8 cellular contexts compared by ENCODE assay signal in the genomic region with DNA sequence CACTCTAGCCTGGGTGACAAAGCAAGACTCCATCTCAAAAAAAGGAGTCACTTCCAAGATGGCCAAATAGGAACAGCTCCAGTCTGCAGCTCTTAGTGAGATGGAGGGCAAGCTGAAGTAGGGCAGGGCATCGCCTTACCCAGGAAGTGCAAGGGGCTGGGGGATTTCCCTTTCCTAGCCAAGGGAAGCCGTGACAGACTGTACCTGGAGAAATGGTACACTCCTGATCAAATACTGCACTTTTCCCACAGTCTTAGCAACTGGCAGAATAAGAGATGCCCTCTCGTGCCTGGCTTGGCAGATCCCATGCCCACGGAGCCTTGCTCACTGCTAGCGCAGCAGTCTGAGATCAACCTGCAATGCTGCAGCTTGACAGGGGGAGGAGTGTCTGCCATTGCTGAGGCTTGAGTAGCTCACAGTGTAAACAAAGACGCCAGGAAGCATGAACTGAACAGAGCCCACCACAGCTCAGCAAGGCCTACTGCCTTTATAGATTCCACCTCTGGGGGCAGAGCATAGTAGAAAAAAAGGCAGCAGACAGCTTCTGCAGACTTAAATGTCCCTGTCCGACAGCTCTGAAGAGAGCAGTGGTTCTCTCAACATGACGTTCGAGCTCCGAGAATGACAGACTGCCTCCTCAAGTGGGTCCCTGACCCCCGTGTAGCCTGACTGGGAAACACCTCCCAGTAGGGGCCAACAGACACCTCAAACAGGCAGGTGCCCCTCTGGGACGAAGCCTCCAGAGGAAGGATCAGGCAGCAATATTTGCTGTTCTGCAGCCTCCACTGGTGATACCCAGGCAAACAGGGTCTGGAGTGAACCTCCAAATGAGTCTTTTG.
DNase-seq lines count a peak whose midpoint lies in the region; ATAC-seq and TF ChIP-seq lines count a peak whose summit lies in the region.
"Not testable (repeated sequence)": the region's sequence is repeated elsewhere in the genome, so short reads cannot be mapped to it uniquely, and the experiment has no call there.

No MANE protein-coding gene starts in this region.

- H3K9me3 Mint-ChIP-seq in naive B cell: peaks cover 4 to 24% (median 18%) of the 10 kb centered on the region in 7 donors

- H3K36me3 Mint-ChIP-seq in naive B cell: not testable (repeated sequence)

- H3K4me1 Mint-ChIP-seq in naive B cell: peaks cover 0 to 13% (median 8%) of the 10 kb centered on the region in 3 donors

- peak overlapping the region in 2 of 6 donors; percentile 6 to 69 for H3K27ac Mint-ChIP-seq in naive B cell

- not testable (repeated sequence) for H3K9me2 ChIP-seq in HCT116 (ENCODE audit: insufficient read depth)

- H3K9ac ChIP-seq in HCT116 (ENCODE audit: low read length): not testable (repeated sequence)

- H3K4me1 ChIP-seq in HCT116 (ENCODE audit: control insufficient read depth in 1 of 2, insufficient read depth in 2 of 2, low read length in 2 of 2): not testable (repeated sequence)

- CTCF ChIA-PET in HCT116 (lab: Charles Lee): interaction anchor here (1.0 to 1.5 kb wide), 2 partner anchors 25 to 242 kb away, joined by 3 to 6 read pairs; no protein-coding TSS in a partner anchor

- not testable (repeated sequence) for H3K79me2 ChIP-seq in HCT116 (ENCODE audit: insufficient read depth, low read length)

- H3K27me3 ChIP-seq in HCT116 (ENCODE audit: insufficient read depth, low read length): not testable (repeated sequence)

- TF ChIP-seq CTCF in HCT116 (IDR thresholded peaks at IDR 0.05 in 2 of 3, conservative IDR thresholded peaks at IDR 0.05 in 1 of 3; ENCODE audit: borderline replicate concordance in 1 of 3, insufficient read depth in 1 of 3, low read depth in 2 of 3, low read length in 2 of 3): peak in 2 of 3 experiments; percentile 22 to 30; a peak in 3 of 6 replicates

- RAD21 ChIA-PET in HCT116 (lab: Charles Lee; ENCODE audit: low non-redundant PET in 1 of 2, low total read pairs in 2 of 2, uncharacterized antibody in 2 of 2, unreplicated experiment in 2 of 2): not testable (repeated sequence)

- DNase-seq in DMS153 (lab: John Stamatoyannopoulos, UW) (peak; percentile 32), HCT116 (ENCODE audit: low read depth, low spot score) (peak; percentile 7), NCI-H2107 treated with DMSO at 0.1 percent for 48 hours (lab: John Stamatoyannopoulos, UW; ENCODE audit: unreplicated experiment) (peak; percentile 7), T-helper 1 cell (peak in 4 of 5 donors; percentile 2 to 11 (median 7)), fibroblast of peridontal ligament (ENCODE audit: extremely low read depth) (peak; percentile 10), naive B cell (peak; percentile 12)
- DNase-seq in activated gamma-delta T cell treated with anti-CD3 and anti-CD28 coated beads, Interleukin-2, amount 50 U/mL, for 16 hours (ENCODE audit: low read depth): peak; percentile 24
- peak; percentile 50 for DNase-seq in stimulated activated CD8-positive, alpha-beta memory T cell treated with anti-CD3 and anti-CD28 coated beads, Interleukin-4, amount 100 ng/mL, for 48 hours

- not testable (repeated sequence) for H2AFZ ChIP-seq in HCT116 (ENCODE audit: low read depth, low read length, poor library complexity, severe bottlenecking)

- TF ChIP-seq RAD21 in HCT116 (IDR thresholded peaks at IDR 0.05; ENCODE audit: low read depth): peak; percentile 31

- not testable (repeated sequence) for H3K4me2 ChIP-seq in HCT116 (ENCODE audit: low read length)

- H3K4me3 Mint-ChIP-seq in naive B cell: peak overlapping the region in 7 of 8 donors; percentile 6 to 66 (median 22)

- TF ChIP-seq POLR2A in HCT116 (IDR thresholded peaks at IDR 0.05; ENCODE audit: borderline replicate concordance, extremely low read depth, insufficient read depth, insufficient read length): not testable (repeated sequence)

- peaks cover 0 to 15% (median 0%) of the 10 kb centered on the region in 3 donors for H3K27me3 Mint-ChIP-seq in naive B cell

- not testable (repeated sequence) for H3K36me3 ChIP-seq in HCT116 (ENCODE audit: control insufficient read depth in 1 of 2, insufficient read depth in 2 of 2, low read length in 2 of 2)

- intact Hi-C loops in HCT116 (cut with micrococcal nuclease): not testable (repeated sequence)

- not testable (repeated sequence) for H4K20me1 ChIP-seq in HCT116 (ENCODE audit: insufficient read depth)

- not testable (repeated sequence) for H3K9me3 ChIP-seq in HCT116 (ENCODE audit: control insufficient read depth in 1 of 2, insufficient read depth in 1 of 2, low read depth in 1 of 2, low read length in 2 of 2)

- H3K27ac ChIP-seq in HCT116 (ENCODE audit: low read depth, low read length): not testable (repeated sequence)

- H3K4me3 ChIP-seq in HCT116 (replicated peaks in 1 of 2; ENCODE audit: low read depth in 1 of 2, low read length in 2 of 2): not testable (repeated sequence)

- ATAC-seq in HCT116: peak; percentile 77
- peak; percentile 40 to 47 for ATAC-seq in naive B cell (ENCODE audit: low read depth in 2 of 2)

- BruUV-seq in HCT116 (replicated peaks; lab: Mats Ljungman, UMichigan): not testable (repeated sequence)

- POLR2A ChIA-PET in HCT116 (lab: Charles Lee): not testable (repeated sequence)
